In genomic region chr11:12276356-12276755, GRCh38 we compare ENCODE assay signal across 18 cellular contexts.
A peak's percentile ranks its signal among the peaks of the same experiment; 100 is the strongest.
DNase-seq lines count a peak whose midpoint lies in the region; TF ChIP-seq lines count a peak whose summit lies in the region.
"Had no signal": no experiment of that assay in that cellular context is flagged by ENCODE, and none has a peak within 500 bp of the region (broad histone marks: within the 10 kb centered on the region; RNA-seq: fewer than 3 reads in every experiment).

No MANE protein-coding gene starts in this region.

- H3K27me3 ChIP-seq in mesenchymal stem cell (ENCODE audit: control insufficient read depth in 1 of 2, insufficient read depth in 1 of 2, low read length in 2 of 2): no peaks in the 10 kb centered on the region
- H3K27me3 ChIP-seq: breast epithelium, upper lobe of right lung had no signal

- H3K4me3 Mint-ChIP-seq in osteocyte (ENCODE audit: unreplicated experiment): no peak overlapping the region
- H3K4me3 Mint-ChIP-seq: activated B cell treated with CpG ODN at 0.5 μM for 24 hours; CD8-positive, alpha-beta memory T cell; stimulated activated naive CD8-positive, alpha-beta T cell treated with anti-CD3 and anti-CD28 coated beads, Interleukin-15, Interleukin-2, amounts not matched to agents 100 ng/mL and 50 ng/mL, for 24 hours had no signal

- no peak overlapping the region for H3K9ac ChIP-seq in mesenchymal stem cell (ENCODE audit: low read length)
- H3K9ac ChIP-seq: KMS-11 had no signal

- no peak overlapping the region for H2AK5ac ChIP-seq in mesenchymal stem cell (ENCODE audit: low read length, severe bottlenecking)

- no peak overlapping the region for H2BK15ac ChIP-seq in mesenchymal stem cell (ENCODE audit: low read depth, poor library complexity, severe bottlenecking)

- H2BK12ac ChIP-seq in mesenchymal stem cell (ENCODE audit: low read length in 2 of 2): no peak overlapping the region

- H3K4me1 ChIP-seq in mesenchymal stem cell (ENCODE audit: control insufficient read depth, insufficient read depth, low read depth, low read length): peaks cover 14% of the 10 kb centered on the region
- H3K4me1 ChIP-seq: breast epithelium had no signal

- 97% methylated on average over 6 of the region's 6 CpGs for WGBS in mesenchymal stem cell

- no peaks in the 10 kb centered on the region for H3K36me3 ChIP-seq in mesenchymal stem cell (ENCODE audit: control insufficient read depth in 1 of 2, insufficient read depth in 2 of 2, low read depth in 1 of 2, low read length in 2 of 2)
- H3K36me3 ChIP-seq: breast epithelium, upper lobe of right lung had no signal

- no peak overlapping the region for H2BK5ac ChIP-seq in mesenchymal stem cell (ENCODE audit: low read depth, low read length, poor library complexity, severe bottlenecking)

- no peak overlapping the region for H4K8ac ChIP-seq in mesenchymal stem cell (ENCODE audit: low read length)

- no peaks in the 10 kb centered on the region for H3K27me3 Mint-ChIP-seq in osteocyte (ENCODE audit: unreplicated experiment)
- H3K27me3 Mint-ChIP-seq: activated B cell treated with CpG ODN at 0.5 μM for 24 hours; CD8-positive, alpha-beta memory T cell; stimulated activated naive CD8-positive, alpha-beta T cell treated with anti-CD3 and anti-CD28 coated beads, Interleukin-15, Interleukin-2, amounts not matched to agents 100 ng/mL and 50 ng/mL, for 24 hours had no signal

- H3K9me3 Mint-ChIP-seq in osteocyte (ENCODE audit: unreplicated experiment): no peaks in the 10 kb centered on the region
- H3K9me3 Mint-ChIP-seq: activated B cell treated with CpG ODN at 0.5 μM for 24 hours; activated T-helper 2 cell treated with anti-CD3 and anti-CD28 coated beads, Interferon-gamma antibody, Interleukin-2, Interleukin-4, amounts not matched to agents 10 μg/mL and 5 μg/mL and 100 μg/mL, durations not matched to agents 14 hours and 24 hours and 36 hours; CD8-positive, alpha-beta memory T cell; stimulated activated naive CD8-positive, alpha-beta T cell treated with anti-CD3 and anti-CD28 coated beads, Interleukin-15, Interleukin-2, amounts not matched to agents 100 ng/mL and 50 ng/mL, for 24 hours had no signal

- H3K27ac ChIP-seq in mesenchymal stem cell (ENCODE audit: low read length, poor library complexity, severe bottlenecking): no peak overlapping the region
- H3K27ac ChIP-seq: breast epithelium, KMS-11, upper lobe of right lung had no signal

- H2AFZ ChIP-seq in mesenchymal stem cell (ENCODE audit: low read depth, low read length): no peak overlapping the region

- H3K4ac ChIP-seq in mesenchymal stem cell (ENCODE audit: low read depth in 1 of 2, low read length in 2 of 2): no peak overlapping the region

- H2BK120ac ChIP-seq in mesenchymal stem cell (ENCODE audit: low read depth, low read length): no peak overlapping the region

- no peak overlapping the region for H3K4me3 ChIP-seq in mesenchymal stem cell (ENCODE audit: insufficient read depth in 1 of 2, low read depth in 1 of 2, low read length in 2 of 2)
- H3K4me3 ChIP-seq: breast epithelium, mucosa of descending colon, upper lobe of right lung had no signal

- no peak overlapping the region for H3K14ac ChIP-seq in mesenchymal stem cell (ENCODE audit: low read length in 2 of 2)

- H3K79me1 ChIP-seq in mesenchymal stem cell (replicated peaks; ENCODE audit: low read length, poor library complexity, severe bottlenecking): no peaks in the 10 kb centered on the region

- no peak overlapping the region for H3K23ac ChIP-seq in mesenchymal stem cell (ENCODE audit: low read length in 2 of 2)

- no peak overlapping the region for H4K91ac ChIP-seq in mesenchymal stem cell (ENCODE audit: low read length)

- H3K18ac ChIP-seq in mesenchymal stem cell (ENCODE audit: low read depth in 1 of 2, low read length in 2 of 2): no peak overlapping the region

- H3K36me3 Mint-ChIP-seq in osteocyte (ENCODE audit: unreplicated experiment): peaks cover 2% of the 10 kb centered on the region
- H3K36me3 Mint-ChIP-seq: CD8-positive, alpha-beta memory T cell had no signal

- H3K4me1 Mint-ChIP-seq in osteocyte (ENCODE audit: unreplicated experiment): peaks cover 28% of the 10 kb centered on the region
- H3K4me1 Mint-ChIP-seq: activated B cell treated with CpG ODN at 0.5 μM for 24 hours; CD8-positive, alpha-beta memory T cell had no signal

- TF ChIP-seq CTCF in osteocyte (IDR thresholded peaks at IDR 0.05): no peak
- no peak for TF ChIP-seq CTCF in GM20000 (IDR thresholded peaks at IDR 0.05; ENCODE audit: extremely low read depth, missing control alignments)

- no peak overlapping the region for H3K27ac Mint-ChIP-seq in osteocyte (ENCODE audit: unreplicated experiment)
- H3K27ac Mint-ChIP-seq: activated B cell treated with CpG ODN at 0.5 μM for 24 hours; activated T-helper 2 cell treated with anti-CD3 and anti-CD28 coated beads, Interferon-gamma antibody, Interleukin-2, Interleukin-4, amounts not matched to agents 10 μg/mL and 5 μg/mL and 100 μg/mL, durations not matched to agents 14 hours and 24 hours and 36 hours; stimulated activated naive CD8-positive, alpha-beta T cell treated with anti-CD3 and anti-CD28 coated beads, Interleukin-15, Interleukin-2, amounts not matched to agents 100 ng/mL and 50 ng/mL, for 24 hours had no signal

- DNase-seq in DMS53 treated with DMSO at 0.1 percent for 48 hours (lab: John Stamatoyannopoulos, UW; ENCODE audit: unreplicated experiment) (peak; percentile 95), NCI-H146 (lab: John Stamatoyannopoulos, UW) (peak; percentile 96), NCI-H526 (lab: John Stamatoyannopoulos, UW) (peak; percentile 60 to 76), osteocyte (ENCODE audit: extremely low spot score, unreplicated experiment) (peak; percentile 67), mesenchymal stem cell (no peak), putamen (ENCODE audit: low spot score) (no peak), GM20000 (ENCODE audit: low spot score) (no peak)
- DNase-seq: activated B cell treated with CpG ODN at 0.5 μM for 24 hours, mucosa of descending colon, NCI-H1092, NCI-H69, right cardiac atrium, upper lobe of right lung had no signal

- no peak overlapping the region for H3K4me2 ChIP-seq in mesenchymal stem cell (ENCODE audit: low read length, poor library complexity, severe bottlenecking)
- H3K4me2 ChIP-seq: KMS-11 had no signal

- no peaks in the 10 kb centered on the region for H3K9me3 ChIP-seq in mesenchymal stem cell (ENCODE audit: control insufficient read depth, low read length)
- H3K9me3 ChIP-seq: breast epithelium, mucosa of descending colon, upper lobe of right lung had no signal

Comparison
In these comparisons a context has a peak if more than half of its experiments do, and no peak if none do; other contexts are left out.
1. DNase-seq: peak in DMS53 treated with DMSO at 0.1 percent for 48 hours (single experiment), NCI-H146 (single experiment), NCI-H526 (2 of 2) and osteocyte (single experiment); none in mesenchymal stem cell (single experiment), putamen (single experiment) and GM20000 (single experiment).